ENCODE assay signal across 29 cellular contexts in genomic region chr4:173871643-173872042, GRCh38.
"Had no signal": no experiment of that assay in that cellular context is flagged by ENCODE, and none has a peak within 500 bp of the region (broad histone marks: within the 10 kb centered on the region; RNA-seq: fewer than 3 reads in every experiment).

No MANE protein-coding gene starts in this region.

- H3K27ac ChIP-seq: body of pancreas, brain microvascular endothelial cell, breast epithelium, WERI-Rb-1 had no signal

- H3K9me3 ChIP-seq: body of pancreas, breast epithelium had no signal

- ATAC-seq: activated CD4-positive, alpha-beta T cell treated with anti-CD3 and anti-CD28 coated beads for 36 hours; activated CD4-positive, CD25-positive, alpha-beta regulatory T cell treated with anti-CD3 and anti-CD28 coated beads, Interleukin-2, amount 50 U/mL, for 24 hours; activated CD8-positive, alpha-beta memory T cell treated with anti-CD3 and anti-CD28 coated beads, Interleukin-2, amount 10 ng/mL, durations not matched to agents 7 days and 5 days; activated CD8-positive, alpha-beta T cell treated with anti-CD3 and anti-CD28 coated beads, Interleukin-2, amount 10 ng/mL, durations not matched to agents 7 days and 5 days; activated naive CD8-positive, alpha-beta T cell treated with anti-CD3 and anti-CD28 coated beads, Interleukin-2, amount 50 U/mL, for 24 hours; body of pancreas; WTC11 had no signal

- DNase-seq: activated CD4-positive, alpha-beta memory T cell treated with anti-CD3 and anti-CD28 coated beads, Interleukin-2, amount 10 ng/mL, durations not matched to agents 7 days and 5 days; activated CD4-positive, alpha-beta T cell treated with anti-CD3 and anti-CD28 coated beads for 1 hour; activated CD4-positive, alpha-beta T cell treated with anti-CD3 and anti-CD28 coated beads for 36 hours; activated CD4-positive, alpha-beta T cell treated with anti-CD3 and anti-CD28 coated beads for 48 hours; activated CD4-positive, alpha-beta T cell treated with anti-CD3 and anti-CD28 coated beads, Interleukin-2, amount 10 ng/mL, durations not matched to agents 7 days and 5 days; activated CD4-positive, alpha-beta T cell treated with anti-CD3 and anti-CD28 coated beads, Interleukin-2, amount 50 U/mL, for 48 hours; activated CD4-positive, CD25-positive, alpha-beta regulatory T cell; activated CD8-positive, alpha-beta memory T cell treated with anti-CD3 and anti-CD28 coated beads for 24 hours; activated CD8-positive, alpha-beta memory T cell treated with anti-CD3 and anti-CD28 coated beads, Interleukin-2, amount 10 ng/mL, durations not matched to agents 7 days and 5 days; activated CD8-positive, alpha-beta memory T cell treated with anti-CD3 and anti-CD28 coated beads, Interleukin-2, amount 50 U/mL, for 48 hours; activated CD8-positive, alpha-beta T cell treated with anti-CD3 and anti-CD28 coated beads, Interleukin-2, amount 10 ng/mL, durations not matched to agents 7 days and 5 days; activated effector memory CD4-positive, alpha-beta T cell treated with Interleukin-2 at 50 U/mL for 16 hours; activated gamma-delta T cell; activated naive CD4-positive, alpha-beta T cell treated with anti-CD3 and anti-CD28 coated beads, Interleukin-2, amount 10 ng/mL, durations not matched to agents 7 days and 5 days; activated naive CD4-positive, alpha-beta T cell treated with Interleukin-2 at 50 U/mL for 16 hours; activated naive CD8-positive, alpha-beta T cell treated with anti-CD3 and anti-CD28 coated beads, Interleukin-2, amount 10 ng/mL, durations not matched to agents 7 days and 5 days; activated naive CD8-positive, alpha-beta T cell treated with anti-CD3 and anti-CD28 coated beads, Interleukin-2, amount 50 U/mL, for 24 hours; activated T-cell treated with anti-CD3 and anti-CD28 coated beads, Interleukin-2, amount 50 U/mL, for 24 hours; activated T-cell treated with anti-CD3 and anti-CD28 coated beads, Interleukin-2, amount 50 U/mL, for 48 hours; aorta; body of pancreas; brain microvascular endothelial cell; central memory CD4-positive, alpha-beta T cell; T-helper 2 cell; T-helper 9 cell; WERI-Rb-1 had no signal

- H3K36me3 ChIP-seq: brain microvascular endothelial cell, breast epithelium, WERI-Rb-1 had no signal

- H3K27me3 ChIP-seq: body of pancreas, brain microvascular endothelial cell, breast epithelium had no signal

- H3K4me3 ChIP-seq: body of pancreas, breast epithelium had no signal

- H3K4me1 ChIP-seq: body of pancreas, breast epithelium had no signal
